In genomic region chr22:37244922-37245722, GRCh38 we compare ENCODE assay signal across 9 cellular contexts. TPM values are rescaled to one million over a fixed set of nuclear protein-coding genes. Genes with fewer than 3 reads are reported as not detected.
DNase-seq lines count a peak whose midpoint lies in the region; ATAC-seq and TF ChIP-seq lines count a peak whose summit lies in the region.
"Had no signal": no experiment of that assay in that cellular context is flagged by ENCODE, and none has a peak within 500 bp of the region (broad histone marks: within the 10 kb centered on the region; RNA-seq: fewer than 3 reads in every experiment).

No MANE protein-coding gene starts in this region.

- CTCF ChIA-PET in RWPE1 (lab: Yijun Ruan, JAX) = no interaction called here

- 69% methylated on average over 22 of the region's 22 CpGs for WGBS in liver

- H3K27ac ChIP-seq in RWPE1 = peak overlapping the region; percentile 80
- peak overlapping the region; percentile 70 to 76 for H3K27ac ChIP-seq in liver (ENCODE audit: low read depth in 1 of 2, low read length in 2 of 2)

- POLR2A ChIA-PET in RWPE1 (lab: Yijun Ruan, JAX; ENCODE audit: low non-redundant PET) = no interaction called here

- H3K36me3 Mint-ChIP-seq in mesothelial cell of epicardium = no peaks in the 10 kb centered on the region

- H3K27me3 Mint-ChIP-seq in mesothelial cell of epicardium (ENCODE audit: low read depth) = peaks cover 1% of the 10 kb centered on the region

- H3K9me3 Mint-ChIP-seq in mesothelial cell of epicardium = no peaks in the 10 kb centered on the region

- DNase-seq in RWPE1 (ENCODE audit: low spot score) (no peak), cortex of kidney (lab: John Stamatoyannopoulos, UW) (no peak), HUDEP-2 (lab: John Stamatoyannopoulos, UW; ENCODE audit: unreplicated experiment in 76 of 76) (no peak), NK-92 (lab: John Stamatoyannopoulos, UW; ENCODE audit: unreplicated experiment) (no peak), mesothelial cell of epicardium (ENCODE audit: low spot score in 2 of 2, unreplicated experiment in 2 of 2) (no peak)
- DNase-seq: Right ventricle myocardium superior had no signal

- no peak overlapping the region for H3K27ac Mint-ChIP-seq in mesothelial cell of epicardium

- no peak overlapping the region for H3K4me3 Mint-ChIP-seq in mesothelial cell of epicardium

- H3K9ac ChIP-seq in liver (ENCODE audit: low read depth in 1 of 2, low read length in 2 of 2) = no peak overlapping the region

- H3K4me3 ChIP-seq in GM08714 (ENCODE audit: low read length) (peak overlapping the region; percentile 5; the same call in 1 of the 2 replicates), liver (ENCODE audit: low read depth in 1 of 3, low read length in 3 of 3) (no peak overlapping the region)

- H3K4me1 ChIP-seq in liver (ENCODE audit: control insufficient read depth in 4 of 4, insufficient read depth in 4 of 4, low read length in 3 of 4) = peaks cover 0 to 3% (median 0%) of the 10 kb centered on the region in 4 donors

- no peaks in the 10 kb centered on the region for H3K9me3 ChIP-seq in liver (ENCODE audit: control insufficient read depth in 4 of 4, low read length in 3 of 4)

- TF ChIP-seq RAD21 in liver (IDR thresholded peaks at IDR 0.05) = no peak

- H3K4me1 Mint-ChIP-seq in mesothelial cell of epicardium = peaks cover 10% of the 10 kb centered on the region

- peak; percentile 34 for ATAC-seq in GM21825 (IDR thresholded peaks at IDR 0.05; ENCODE audit: unreplicated experiment)

- no peaks in the 10 kb centered on the region for H3K36me3 ChIP-seq in liver (ENCODE audit: control insufficient read depth in 4 of 4, insufficient read depth in 3 of 4, low read depth in 1 of 4, low read length in 3 of 4)

- no peak for TF ChIP-seq CTCF in RWPE1 (conservative IDR thresholded peaks at IDR 0.05; ENCODE audit: low read depth)
- TF ChIP-seq CTCF in liver (IDR thresholded peaks at IDR 0.05; ENCODE audit: low read depth, low read length, missing input control) = no peak
- TF ChIP-seq CTCF in mesothelial cell of epicardium (IDR thresholded peaks at IDR 0.05; ENCODE audit: unreplicated experiment) = no peak

- no peaks in the 10 kb centered on the region for H3K27me3 ChIP-seq in liver (ENCODE audit: control insufficient read depth in 4 of 4, insufficient read depth in 4 of 4, low read length in 3 of 4)

TF ChIP-seq in liver, 16 proteins besides CTCF, POLR2A, EP300 and RAD21:
- TF ChIP-seq SP1 (IDR thresholded peaks at IDR 0.05) = no peak
- no peak for TF ChIP-seq EGR1 (IDR thresholded peaks at IDR 0.05; ENCODE audit: low read depth in 2 of 2)
- no peak for TF ChIP-seq GABPA (IDR thresholded peaks at IDR 0.05 in 1 of 2, conservative IDR thresholded peaks at IDR 0.05 in 1 of 2)
- no peak for TF ChIP-seq REST (IDR thresholded peaks at IDR 0.05)
- TF ChIP-seq FOXA2 (IDR thresholded peaks at IDR 0.05) = no peak

RNA-seq across cellular contexts. Expression of gene RAC2, which starts 1.1 kb away (rescaled TPM):
- total RNA-seq in liver (10 to 100 TPM in 1 of 2 donors, 1 to 10 TPM in 1; 4.0 to 15.0 TPM), mesothelial cell of epicardium (6.3 to 6.5 TPM (median 6.4 TPM) in 3 replicates)
- polyA plus RNA-seq in liver = 1 to 10 TPM; 6.1 to 8.7 TPM

RNA-seq across cellular contexts. Expression of gene SSTR3, which starts 32.8 kb away (rescaled TPM):
- total RNA-seq in liver = under 1 TPM in 1 of 2 donors, not detected in 1; 0.19 TPM
- polyA plus RNA-seq in liver = not detected
- total RNA-seq in mesothelial cell of epicardium = 0.61 to 0.82 TPM (median 0.69 TPM) in 3 replicates
- total RNA-seq: Right ventricle myocardium superior had no signal

RNA-seq across cellular contexts. Expression of gene CYTH4, which starts 37.2 kb away (rescaled TPM):
- 1 to 10 TPM; 9.1 to 9.9 TPM for total RNA-seq in liver
- polyA plus RNA-seq in liver = 1 to 10 TPM; 1.9 to 2.6 TPM
- total RNA-seq in mesothelial cell of epicardium = 0.11 TPM in 1 of 3 replicates, not detected in the others

RNA-seq across cellular contexts. Expression of gene C1QTNF6, which starts 57.1 kb away (rescaled TPM):
- 1 to 10 TPM; 3.7 to 4.2 TPM for total RNA-seq in liver
- 1 to 10 TPM; 3.1 to 4.5 TPM for polyA plus RNA-seq in liver
- total RNA-seq in mesothelial cell of epicardium = 51.8 to 58.3 TPM (median 54.1 TPM) in 3 replicates
